Comparison of ENCODE assay signal across 16 cellular contexts in the genomic region with DNA sequence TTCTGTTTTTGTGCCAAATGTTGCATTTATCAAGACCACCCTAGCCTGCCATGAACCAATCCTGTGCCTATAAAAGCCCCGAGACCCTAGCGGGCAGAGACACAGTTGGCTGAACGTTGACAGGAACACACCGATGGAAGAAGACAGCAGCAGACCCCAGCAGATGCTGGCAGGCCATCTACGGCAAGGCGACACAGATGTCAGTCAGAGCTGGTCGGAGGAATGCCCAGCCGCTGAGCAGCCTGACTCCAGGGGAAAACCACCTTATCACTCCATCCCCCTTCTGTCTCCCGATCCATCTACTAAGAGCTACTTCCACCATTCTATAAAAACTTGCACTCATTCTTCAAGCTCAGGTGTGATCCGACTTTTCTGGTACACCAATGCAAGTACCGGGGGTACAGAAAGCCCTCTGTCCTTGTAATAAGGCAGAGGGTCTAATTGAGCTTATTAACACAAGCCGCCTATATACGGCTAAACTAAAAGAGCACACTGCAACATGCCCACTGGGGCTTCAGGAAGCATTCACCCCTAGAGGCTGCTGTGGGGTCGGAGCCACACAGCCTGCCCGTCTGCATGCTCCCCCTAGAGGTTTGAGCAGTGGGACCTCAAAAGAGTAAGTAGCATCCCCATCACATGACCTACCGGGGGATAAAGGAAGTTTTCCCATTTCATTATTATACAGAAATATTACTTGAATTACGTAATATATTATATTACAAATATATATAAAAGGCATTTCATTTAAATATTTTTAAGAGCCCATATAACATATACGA.
A peak's percentile ranks its signal among the peaks of the same experiment; 100 is the strongest.
DNase-seq lines count a peak whose midpoint lies in the region; ATAC-seq and TF ChIP-seq lines count a peak whose summit lies in the region.
"Had no signal": no experiment of that assay in that cellular context is flagged by ENCODE, and none has a peak within 500 bp of the region (broad histone marks: within the 10 kb centered on the region; RNA-seq: fewer than 3 reads in every experiment).

No MANE protein-coding gene starts in this region.

- H3K27ac Mint-ChIP-seq in WTC11 (no peak overlapping the region), neural crest cell (ENCODE audit: unreplicated experiment) (no peak overlapping the region)
- H3K27ac Mint-ChIP-seq: CD4-positive, CD25-positive, alpha-beta regulatory T cell; nephron had no signal

- H3K27ac ChIP-seq in HUES48 (ENCODE audit: low read depth, low read length), result no peak overlapping the region
- H3K27ac ChIP-seq: gastrocnemius medialis, HL-60, RWPE1, skin epidermis had no signal

- H3K4me3 Mint-ChIP-seq in WTC11 (peak overlapping the region; percentile 33), neural crest cell (no peak overlapping the region)
- H3K4me3 Mint-ChIP-seq: CD4-positive, CD25-positive, alpha-beta regulatory T cell; nephron had no signal

- H3K9me3 ChIP-seq in HUES48 (ENCODE audit: control insufficient read depth, insufficient read depth, low read length), result no peaks in the 10 kb centered on the region
- H3K9me3 ChIP-seq: gastrocnemius medialis had no signal

- TF ChIP-seq CTCF in GM12875 (IDR thresholded peaks at IDR 0.05; ENCODE audit: borderline replicate concordance, insufficient read depth, low read depth, low read length), result peak; percentile 44
- peak; percentile 42; the same call in 1 of the 2 replicates for TF ChIP-seq CTCF in WTC11 (IDR thresholded peaks at IDR 0.05)
- TF ChIP-seq CTCF in neural crest cell (conservative IDR thresholded peaks at IDR 0.05), result peak; percentile 29

- POLR2A ChIA-PET in WTC11 (lab: Charles Lee), result no interaction called here

- H3K9me3 Mint-ChIP-seq in WTC11, result no peaks in the 10 kb centered on the region
- H3K9me3 Mint-ChIP-seq in neural crest cell, result peaks cover 6% of the 10 kb centered on the region
- H3K9me3 Mint-ChIP-seq: nephron had no signal

- no peaks in the 10 kb centered on the region for H3K36me3 Mint-ChIP-seq in WTC11
- H3K36me3 Mint-ChIP-seq in neural crest cell (ENCODE audit: low read depth), result no peaks in the 10 kb centered on the region
- H3K36me3 Mint-ChIP-seq: CD4-positive, CD25-positive, alpha-beta regulatory T cell had no signal

- CTCF ChIA-PET in WTC11 (lab: Charles Lee), result interaction anchor here (0.6 to 1.1 kb wide), 8 partner anchors 8 to 984 kb away, joined by 3 to 6 read pairs (median 3); no protein-coding TSS in a partner anchor

- H3K27me3 ChIP-seq in HUES48 (ENCODE audit: control insufficient read depth, insufficient read depth, low read length), result no peaks in the 10 kb centered on the region
- H3K27me3 ChIP-seq: gastrocnemius medialis had no signal

- H3K36me3 ChIP-seq in HUES48 (ENCODE audit: control insufficient read depth, insufficient read depth, low read length), result no peaks in the 10 kb centered on the region
- H3K36me3 ChIP-seq: gastrocnemius medialis had no signal

- H3K4me1 Mint-ChIP-seq in WTC11 (no peaks in the 10 kb centered on the region), neural crest cell (no peaks in the 10 kb centered on the region)
- H3K4me1 Mint-ChIP-seq: CD4-positive, CD25-positive, alpha-beta regulatory T cell; nephron had no signal

- H3K9ac ChIP-seq in HUES48 (ENCODE audit: low read depth, low read length), result no peak overlapping the region

- no peaks in the 10 kb centered on the region for H3K27me3 Mint-ChIP-seq in WTC11 (ENCODE audit: low read depth)
- H3K27me3 Mint-ChIP-seq in neural crest cell (ENCODE audit: low read depth), result no peaks in the 10 kb centered on the region
- H3K27me3 Mint-ChIP-seq: CD4-positive, CD25-positive, alpha-beta regulatory T cell had no signal

- H3K4me3 ChIP-seq in GM12875 (ENCODE audit: low read depth, low read length) (no peak overlapping the region), HUES48 (ENCODE audit: low read depth, low read length) (peak overlapping the region; percentile 42)
- H3K4me3 ChIP-seq: gastrocnemius medialis, skin epidermis had no signal

- DNase-seq in WTC11 (ENCODE audit: low spot score) (peak; percentile 71), neural crest cell (ENCODE audit: low read depth, low spot score) (no peak), NCI-H1105 (lab: John Stamatoyannopoulos, UW) (no peak), putamen (ENCODE audit: low spot score) (no peak)
- DNase-seq: activated effector memory CD4-positive, alpha-beta T cell treated with anti-CD3 and anti-CD28 coated beads, Interleukin-2, amount 50 U/mL, for 16 hours; CD4-positive, CD25-positive, alpha-beta regulatory T cell; effector memory CD4-positive, alpha-beta T cell; gastrocnemius medialis; NCI-H446 treated with DMSO at 0.1 percent for 48 hours had no signal

- no peaks in the 10 kb centered on the region for H3K4me1 ChIP-seq in HUES48 (ENCODE audit: control insufficient read depth, insufficient read depth, low read length)
- H3K4me1 ChIP-seq: gastrocnemius medialis had no signal

- ATAC-seq in WTC11 (peak; percentile 100), GM21423 (IDR thresholded peaks at IDR 0.05; ENCODE audit: unreplicated experiment) (no peak)
- ATAC-seq: gastrocnemius medialis had no signal

TF ChIP-seq in WTC11, 78 proteins besides CTCF, POLR2A, EP300 and RAD21 (continues in another document):
- 0 out of 2 replicates have a peak, but pooled peaks have one; percentile 14 for TF ChIP-seq PRRX2 (CRISPR knock-in tag; IDR thresholded peaks at IDR 0.05)
- no peak for TF ChIP-seq GABPB1 (CRISPR knock-in tag; IDR thresholded peaks at IDR 0.05)
- TF ChIP-seq TCF7 (CRISPR knock-in tag; IDR thresholded peaks at IDR 0.05; ENCODE audit: low read depth), result no peak
- TF ChIP-seq, protein P1, sequence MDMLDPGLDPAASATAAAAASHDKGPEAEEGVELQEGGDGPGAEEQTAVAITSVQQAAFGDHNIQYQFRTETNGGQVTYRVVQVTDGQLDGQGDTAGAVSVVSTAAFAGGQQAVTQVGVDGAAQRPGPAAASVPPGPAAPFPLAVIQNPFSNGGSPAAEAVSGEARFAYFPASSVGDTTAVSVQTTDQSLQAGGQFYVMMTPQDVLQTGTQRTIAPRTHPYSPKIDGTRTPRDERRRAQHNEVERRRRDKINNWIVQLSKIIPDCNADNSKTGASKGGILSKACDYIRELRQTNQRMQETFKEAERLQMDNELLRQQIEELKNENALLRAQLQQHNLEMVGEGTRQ (CRISPR knock-in tag; IDR thresholded peaks at IDR 0.05), result peak; percentile 73
- TF ChIP-seq, protein P2, sequence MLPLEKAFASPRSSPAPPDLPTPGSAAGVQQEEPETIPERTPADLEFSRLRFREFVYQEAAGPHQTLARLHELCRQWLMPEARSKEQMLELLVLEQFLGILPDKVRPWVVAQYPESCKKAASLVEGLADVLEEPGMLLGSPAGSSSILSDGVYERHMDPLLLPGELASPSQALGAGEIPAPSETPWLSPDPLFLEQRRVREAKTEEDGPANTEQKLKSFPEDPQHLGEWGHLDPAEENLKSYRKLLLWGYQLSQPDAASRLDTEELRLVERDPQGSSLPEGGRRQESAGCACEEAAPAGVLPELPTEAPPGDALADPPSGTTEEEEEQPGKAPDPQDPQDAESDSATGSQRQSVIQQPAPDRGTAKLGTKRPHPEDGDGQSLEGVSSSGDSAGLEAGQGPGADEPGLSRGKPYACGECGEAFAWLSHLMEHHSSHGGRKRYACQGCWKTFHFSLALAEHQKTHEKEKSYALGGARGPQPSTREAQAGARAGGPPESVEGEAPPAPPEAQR (CRISPR knock-in tag; IDR thresholded peaks at IDR 0.05), result no peak
- TF ChIP-seq, protein P3, sequence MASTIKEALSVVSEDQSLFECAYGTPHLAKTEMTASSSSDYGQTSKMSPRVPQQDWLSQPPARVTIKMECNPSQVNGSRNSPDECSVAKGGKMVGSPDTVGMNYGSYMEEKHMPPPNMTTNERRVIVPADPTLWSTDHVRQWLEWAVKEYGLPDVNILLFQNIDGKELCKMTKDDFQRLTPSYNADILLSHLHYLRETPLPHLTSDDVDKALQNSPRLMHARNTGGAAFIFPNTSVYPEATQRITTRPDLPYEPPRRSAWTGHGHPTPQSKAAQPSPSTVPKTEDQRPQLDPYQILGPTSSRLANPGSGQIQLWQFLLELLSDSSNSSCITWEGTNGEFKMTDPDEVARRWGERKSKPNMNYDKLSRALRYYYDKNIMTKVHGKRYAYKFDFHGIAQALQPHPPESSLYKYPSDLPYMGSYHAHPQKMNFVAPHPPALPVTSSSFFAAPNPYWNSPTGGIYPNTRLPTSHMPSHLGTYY (CRISPR knock-in tag; IDR thresholded peaks at IDR 0.05), result no peak
- TF ChIP-seq RELA (CRISPR knock-in tag; IDR thresholded peaks at IDR 0.05; ENCODE audit: borderline replicate concordance), result no peak
- TF ChIP-seq NR2C2 (CRISPR knock-in tag; IDR thresholded peaks at IDR 0.05), result no peak
- TF ChIP-seq GRHL2 (CRISPR knock-in tag; IDR thresholded peaks at IDR 0.05; ENCODE audit: insufficient replicate concordance, severe bottlenecking), result no peak
- TF ChIP-seq, protein P4, sequence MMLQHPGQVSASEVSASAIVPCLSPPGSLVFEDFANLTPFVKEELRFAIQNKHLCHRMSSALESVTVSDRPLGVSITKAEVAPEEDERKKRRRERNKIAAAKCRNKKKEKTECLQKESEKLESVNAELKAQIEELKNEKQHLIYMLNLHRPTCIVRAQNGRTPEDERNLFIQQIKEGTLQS (CRISPR knock-in tag; conservative IDR thresholded peaks at IDR 0.05), result no peak
- TF ChIP-seq, protein P5, sequence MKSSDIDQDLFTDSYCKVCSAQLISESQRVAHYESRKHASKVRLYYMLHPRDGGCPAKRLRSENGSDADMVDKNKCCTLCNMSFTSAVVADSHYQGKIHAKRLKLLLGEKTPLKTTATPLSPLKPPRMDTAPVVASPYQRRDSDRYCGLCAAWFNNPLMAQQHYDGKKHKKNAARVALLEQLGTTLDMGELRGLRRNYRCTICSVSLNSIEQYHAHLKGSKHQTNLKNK (CRISPR knock-in tag; IDR thresholded peaks at IDR 0.05), result no peak
- peak; percentile 53; the same call in 1 of the 2 replicates for TF ChIP-seq USF1 (CRISPR knock-in tag; IDR thresholded peaks at IDR 0.05)
